14 cellular contexts compared by ENCODE assay signal in the genomic region with DNA sequence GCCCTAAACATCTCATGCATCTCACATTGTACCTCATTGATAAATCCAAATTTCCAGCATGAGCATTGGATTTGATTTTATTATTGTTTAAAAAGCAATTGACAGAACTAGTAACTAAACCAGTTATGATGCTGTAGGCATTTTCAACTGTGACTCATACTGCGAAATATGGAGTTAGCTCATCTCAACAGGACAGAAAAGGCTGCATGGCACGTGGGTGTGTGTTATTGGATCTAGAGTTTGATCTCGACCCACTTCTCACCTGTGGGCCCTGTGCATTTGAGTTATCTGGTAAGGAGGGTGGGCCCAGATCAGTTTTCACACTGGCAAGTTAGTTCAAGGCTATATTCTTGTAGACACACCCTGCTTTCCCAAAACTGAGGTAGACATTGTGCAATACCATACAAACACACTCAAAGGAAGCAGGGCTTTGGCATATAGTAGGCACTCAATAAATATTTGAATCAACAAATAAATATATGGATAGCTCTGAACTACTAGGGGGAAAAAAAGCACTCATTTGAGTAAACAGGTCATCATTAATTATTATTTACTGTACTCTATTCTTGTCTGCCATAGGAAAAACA.
DNase-seq lines count a peak whose midpoint lies in the region; ATAC-seq and TF ChIP-seq lines count a peak whose summit lies in the region.
"Had no signal": no experiment of that assay in that cellular context is flagged by ENCODE, and none has a peak within 500 bp of the region (broad histone marks: within the 10 kb centered on the region; RNA-seq: fewer than 3 reads in every experiment).

No MANE protein-coding gene starts in this region.

- no peaks in the 10 kb centered on the region for H3K9me3 Mint-ChIP-seq in natural killer cell treated with Interleukin-12 subunit alpha and Interleukin-12 subunit beta and Interleukin-15 and Interleukin-18, amount 100 ng/mL, for 72 hours
- H3K9me3 Mint-ChIP-seq: CD4-positive, alpha-beta memory T cell; T-helper 1 cell treated with Interleukin-12 subunit alpha and Interleukin-12 subunit beta and Interleukin-4 antibody, amounts not matched to agents 30 μg/mL and 1 μg/mL, for 36 hours had no signal

- TF ChIP-seq CTCF in fibroblast of villous mesenchyme (IDR thresholded peaks at IDR 0.05; ENCODE audit: insufficient read depth, low read depth, low read length), result no peak

- DNase-seq in AG08395 (ENCODE audit: low spot score), result peak; percentile 49
- peak; percentile 87 for DNase-seq in GM23248
- peak; percentile 66 for DNase-seq in fibroblast of villous mesenchyme (ENCODE audit: low read depth)
- DNase-seq in natural killer cell treated with Interleukin-12 subunit alpha and Interleukin-12 subunit beta and Interleukin-15 and Interleukin-18, amount 100 ng/mL, for 72 hours (ENCODE audit: low spot score), result no peak
- no peak for DNase-seq in NCI-H446 (lab: John Stamatoyannopoulos, UW)
- no peak for DNase-seq in hippocampal formation (lab: John Stamatoyannopoulos, UW)
- DNase-seq: CD4-positive, alpha-beta memory T cell; effector CD8-positive, alpha-beta T cell; NCI-H1930; stimulated activated CD4-positive, alpha-beta T cell treated with anti-CD3 and anti-CD28 coated beads, Interleukin-4, amount 100 ng/mL, for 1 hour; stomach had no signal

- peak overlapping the region; percentile 23 for H3K4me2 ChIP-seq in GM23248 (ENCODE audit: unreplicated experiment)

- no peaks in the 10 kb centered on the region for H3K27me3 ChIP-seq in GM23248 (replicated peaks; ENCODE audit: insufficient read depth)
- H3K27me3 ChIP-seq: stomach had no signal

- no peaks in the 10 kb centered on the region for H3K27me3 Mint-ChIP-seq in natural killer cell treated with Interleukin-12 subunit alpha and Interleukin-12 subunit beta and Interleukin-15 and Interleukin-18, amount 100 ng/mL, for 72 hours
- H3K27me3 Mint-ChIP-seq: CD4-positive, alpha-beta memory T cell had no signal

- H3K36me3 ChIP-seq in GM23248 (ENCODE audit: low read depth), result no peaks in the 10 kb centered on the region

- peaks cover 35 to 42% of the 10 kb centered on the region in 2 donors for H3K4me1 Mint-ChIP-seq in natural killer cell treated with Interleukin-12 subunit alpha and Interleukin-12 subunit beta and Interleukin-15 and Interleukin-18, amount 100 ng/mL, for 72 hours (ENCODE audit: low read depth in 2 of 2)

- no peak overlapping the region for H3K27ac Mint-ChIP-seq in natural killer cell treated with Interleukin-12 subunit alpha and Interleukin-12 subunit beta and Interleukin-15 and Interleukin-18, amount 100 ng/mL, for 72 hours
- H3K27ac Mint-ChIP-seq: T-helper 1 cell treated with Interleukin-12 subunit alpha and Interleukin-12 subunit beta and Interleukin-4 antibody, amounts not matched to agents 30 μg/mL and 1 μg/mL, for 36 hours had no signal

- no peaks in the 10 kb centered on the region for H3K9me3 ChIP-seq in GM23248 (ENCODE audit: low read depth)
- H3K9me3 ChIP-seq: stomach had no signal

- peaks cover 14% of the 10 kb centered on the region; the same call in 1 of the 2 replicates for H3F3A ChIP-seq in GM23248 (ENCODE audit: insufficient read depth)

- H3K27ac ChIP-seq in GM23248, result 0 out of 2 replicates have a peak overlapping the region, but pooled peaks have one; percentile 5
- H3K27ac ChIP-seq: stomach had no signal

- H3K4me1 ChIP-seq in GM23248 (ENCODE audit: insufficient read depth), result peaks cover 36% of the 10 kb centered on the region

- no peak overlapping the region for H3K4me3 Mint-ChIP-seq in natural killer cell treated with Interleukin-12 subunit alpha and Interleukin-12 subunit beta and Interleukin-15 and Interleukin-18, amount 100 ng/mL, for 72 hours
- H3K4me3 Mint-ChIP-seq: T-helper 1 cell treated with Interleukin-12 subunit alpha and Interleukin-12 subunit beta and Interleukin-4 antibody, amounts not matched to agents 30 μg/mL and 1 μg/mL, for 36 hours had no signal

- ATAC-seq in SK-N-SH treated with all-trans-retinoic acid at 6 μM for 48 hours (peak; percentile 79), HG02938 (IDR thresholded peaks at IDR 0.05; ENCODE audit: unreplicated experiment) (no peak)
- ATAC-seq in natural killer cell treated with Interleukin-12 subunit alpha and Interleukin-12 subunit beta and Interleukin-15 and Interleukin-18, amount 100 ng/mL, for 72 hours, result no peak

- H3K79me2 ChIP-seq in GM23248 (ENCODE audit: insufficient read depth), result no peaks in the 10 kb centered on the region

- H3K36me3 Mint-ChIP-seq in natural killer cell treated with Interleukin-12 subunit alpha and Interleukin-12 subunit beta and Interleukin-15 and Interleukin-18, amount 100 ng/mL, for 72 hours, result no peaks in the 10 kb centered on the region

- 2 to 6% methylated on average over 3 of the region's 3 CpGs for WGBS in GM23248 (ENCODE audit: low coverage in 1 of 2, low lambda C conversion rate in 2 of 2, missing lambda C conversion rate in 2 of 2), 2 experiments

- no peak overlapping the region for H2AFZ ChIP-seq in GM23248

- H3K4me3 ChIP-seq in GM23248 (no peak overlapping the region), fibroblast of villous mesenchyme (ENCODE audit: low read depth, low read length) (no peak overlapping the region)

- in situ Hi-C loops in GM23248 (cut with MboI), result no loop called here

- H3K9me2 ChIP-seq in GM23248 (ENCODE audit: insufficient read depth), result no peaks in the 10 kb centered on the region; the same call in 1 of the 2 replicates

- H4K20me1 ChIP-seq in GM23248 (ENCODE audit: insufficient read depth), result no peaks in the 10 kb centered on the region

- H3K9ac ChIP-seq in GM23248, result no peak overlapping the region

TF ChIP-seq in SK-N-SH treated with all-trans-retinoic acid at 6 μM for 48 hours, 23 proteins besides CTCF, POLR2A, EP300 and RAD21:
- TF ChIP-seq BACH2 (CRISPR knock-in tag; IDR thresholded peaks at IDR 0.05; ENCODE audit: borderline replicate concordance) (no peak), ARNTL (CRISPR knock-in tag; IDR thresholded peaks at IDR 0.05; ENCODE audit: borderline replicate concordance, low read depth) (no peak), TOX (CRISPR knock-in tag; IDR thresholded peaks at IDR 0.05; ENCODE audit: borderline replicate concordance) (no peak), ZFP30 (CRISPR knock-in tag; IDR thresholded peaks at IDR 0.05) (no peak), RARB (CRISPR knock-in tag; IDR thresholded peaks at IDR 0.05) (no peak), GLIS3 (CRISPR knock-in tag; IDR thresholded peaks at IDR 0.05) (no peak), TCF4 (CRISPR knock-in tag; IDR thresholded peaks at IDR 0.05; ENCODE audit: borderline replicate concordance) (no peak)
- TF ChIP-seq, protein P1, sequence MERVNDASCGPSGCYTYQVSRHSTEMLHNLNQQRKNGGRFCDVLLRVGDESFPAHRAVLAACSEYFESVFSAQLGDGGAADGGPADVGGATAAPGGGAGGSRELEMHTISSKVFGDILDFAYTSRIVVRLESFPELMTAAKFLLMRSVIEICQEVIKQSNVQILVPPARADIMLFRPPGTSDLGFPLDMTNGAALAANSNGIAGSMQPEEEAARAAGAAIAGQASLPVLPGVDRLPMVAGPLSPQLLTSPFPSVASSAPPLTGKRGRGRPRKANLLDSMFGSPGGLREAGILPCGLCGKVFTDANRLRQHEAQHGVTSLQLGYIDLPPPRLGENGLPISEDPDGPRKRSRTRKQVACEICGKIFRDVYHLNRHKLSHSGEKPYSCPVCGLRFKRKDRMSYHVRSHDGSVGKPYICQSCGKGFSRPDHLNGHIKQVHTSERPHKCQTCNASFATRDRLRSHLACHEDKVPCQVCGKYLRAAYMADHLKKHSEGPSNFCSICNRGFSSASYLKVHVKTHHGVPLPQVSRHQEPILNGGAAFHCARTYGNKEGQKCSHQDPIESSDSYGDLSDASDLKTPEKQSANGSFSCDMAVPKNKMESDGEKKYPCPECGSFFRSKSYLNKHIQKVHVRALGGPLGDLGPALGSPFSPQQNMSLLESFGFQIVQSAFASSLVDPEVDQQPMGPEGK (CRISPR knock-in tag; IDR thresholded peaks at IDR 0.05; ENCODE audit: borderline replicate concordance), result no peak
- TF ChIP-seq, protein P2, sequence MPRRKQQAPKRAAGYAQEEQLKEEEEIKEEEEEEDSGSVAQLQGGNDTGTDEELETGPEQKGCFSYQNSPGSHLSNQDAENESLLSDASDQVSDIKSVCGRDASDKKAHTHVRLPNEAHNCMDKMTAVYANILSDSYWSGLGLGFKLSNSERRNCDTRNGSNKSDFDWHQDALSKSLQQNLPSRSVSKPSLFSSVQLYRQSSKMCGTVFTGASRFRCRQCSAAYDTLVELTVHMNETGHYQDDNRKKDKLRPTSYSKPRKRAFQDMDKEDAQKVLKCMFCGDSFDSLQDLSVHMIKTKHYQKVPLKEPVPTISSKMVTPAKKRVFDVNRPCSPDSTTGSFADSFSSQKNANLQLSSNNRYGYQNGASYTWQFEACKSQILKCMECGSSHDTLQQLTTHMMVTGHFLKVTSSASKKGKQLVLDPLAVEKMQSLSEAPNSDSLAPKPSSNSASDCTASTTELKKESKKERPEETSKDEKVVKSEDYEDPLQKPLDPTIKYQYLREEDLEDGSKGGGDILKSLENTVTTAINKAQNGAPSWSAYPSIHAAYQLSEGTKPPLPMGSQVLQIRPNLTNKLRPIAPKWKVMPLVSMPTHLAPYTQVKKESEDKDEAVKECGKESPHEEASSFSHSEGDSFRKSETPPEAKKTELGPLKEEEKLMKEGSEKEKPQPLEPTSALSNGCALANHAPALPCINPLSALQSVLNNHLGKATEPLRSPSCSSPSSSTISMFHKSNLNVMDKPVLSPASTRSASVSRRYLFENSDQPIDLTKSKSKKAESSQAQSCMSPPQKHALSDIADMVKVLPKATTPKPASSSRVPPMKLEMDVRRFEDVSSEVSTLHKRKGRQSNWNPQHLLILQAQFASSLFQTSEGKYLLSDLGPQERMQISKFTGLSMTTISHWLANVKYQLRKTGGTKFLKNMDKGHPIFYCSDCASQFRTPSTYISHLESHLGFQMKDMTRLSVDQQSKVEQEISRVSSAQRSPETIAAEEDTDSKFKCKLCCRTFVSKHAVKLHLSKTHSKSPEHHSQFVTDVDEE (CRISPR knock-in tag; IDR thresholded peaks at IDR 0.05), result no peak

Comparison
In these comparisons a context has a peak if more than half of its experiments do, and no peak if none do; other contexts are left out.
1. DNase-seq: peak in AG08395 (single experiment), GM23248 (single experiment) and fibroblast of villous mesenchyme (single experiment); none in natural killer cell treated with Interleukin-12 subunit alpha and Interleukin-12 subunit beta and Interleukin-15 and Interleukin-18, amount 100 ng/mL, for 72 hours (single experiment), NCI-H446 (0 of 2) and hippocampal formation (0 of 2).